In genomic region chr1:218498061-218498938, GRCh38 we compare ENCODE assay signal across 11 cellular contexts.
DNase-seq lines count a peak whose midpoint lies in the region; ATAC-seq and TF ChIP-seq lines count a peak whose summit lies in the region.
"Had no signal": no experiment of that assay in that cellular context is flagged by ENCODE, and none has a peak within 500 bp of the region (broad histone marks: within the 10 kb centered on the region; RNA-seq: fewer than 3 reads in every experiment).

No MANE protein-coding gene starts in this region.

- no peak for TF ChIP-seq POLR2A in heart left ventricle (IDR thresholded peaks at IDR 0.05)

- H3K4me3 ChIP-seq in GM23248 (peak overlapping the region; percentile 70), WI38 (ENCODE audit: low read depth, low read length) (peak overlapping the region; percentile 57), heart left ventricle (peak overlapping the region in 9 of 12 donors; percentile 10 to 51 (median 38)), skeletal muscle satellite cell (ENCODE audit: low read length) (peak overlapping the region; percentile 60)
- H3K4me3 ChIP-seq: neural progenitor cell had no signal

- no peaks in the 10 kb centered on the region for H3K36me3 ChIP-seq in GM23248 (ENCODE audit: low read depth)
- H3K36me3 ChIP-seq in heart left ventricle: no peaks in the 10 kb centered on the region
- H3K36me3 ChIP-seq in skeletal muscle satellite cell (ENCODE audit: insufficient read depth, low read length): no peaks in the 10 kb centered on the region
- H3K36me3 ChIP-seq: neural progenitor cell had no signal

- in situ Hi-C loops in GM23248 (cut with MboI): no loop called here

- peak overlapping the region; percentile 81 for H3K4me2 ChIP-seq in GM23248 (ENCODE audit: unreplicated experiment)
- H3K4me2 ChIP-seq in skeletal muscle satellite cell (ENCODE audit: low read length): peak overlapping the region; percentile 78
- H3K4me2 ChIP-seq: neural progenitor cell had no signal

- H3K9me2 ChIP-seq in GM23248 (ENCODE audit: insufficient read depth): no peaks in the 10 kb centered on the region

- no peak overlapping the region for H3K4me3 Mint-ChIP-seq in activated CD4-positive, alpha-beta T cell treated with anti-CD3 and anti-CD28 coated beads, Interleukin-2, amount 10 ng/mL, durations not matched to agents 24 days and 14 days
- H3K4me3 Mint-ChIP-seq: activated B cell treated with CpG ODN at 0.5 μM for 24 hours, neural progenitor cell had no signal

- H3K27me3 Mint-ChIP-seq in activated CD4-positive, alpha-beta T cell treated with anti-CD3 and anti-CD28 coated beads, Interleukin-2, amount 10 ng/mL, durations not matched to agents 24 days and 14 days: peaks cover 1% of the 10 kb centered on the region
- H3K27me3 Mint-ChIP-seq: activated B cell treated with CpG ODN at 0.5 μM for 24 hours had no signal

- H3K9me3 Mint-ChIP-seq in activated naive CD4-positive, alpha-beta T cell treated with anti-CD3 and anti-CD28 coated beads, Interleukin-2, amount 50 U/mL, for 72 hours: peaks cover 0 to 3% of the 10 kb centered on the region in 2 donors
- no peaks in the 10 kb centered on the region for H3K9me3 Mint-ChIP-seq in activated CD4-positive, alpha-beta T cell treated with anti-CD3 and anti-CD28 coated beads, Interleukin-2, amount 10 ng/mL, durations not matched to agents 24 days and 14 days
- H3K9me3 Mint-ChIP-seq: activated B cell treated with CpG ODN at 0.5 μM for 24 hours, neural progenitor cell had no signal

- 15 to 16% methylated on average over 8 of the region's 8 CpGs for WGBS in GM23248 (ENCODE audit: low coverage in 1 of 2, low lambda C conversion rate in 2 of 2, missing lambda C conversion rate in 2 of 2), 2 experiments
- 61 to 71% (median 67%) methylated on average over 8 of the region's 8 CpGs for WGBS in heart left ventricle, 4 donors

- no peak for TF ChIP-seq CTCF in WI38 (IDR thresholded peaks at IDR 0.05; ENCODE audit: low read depth, low read length)
- no peak for TF ChIP-seq CTCF in heart left ventricle (IDR thresholded peaks at IDR 0.05)

- peaks cover 40% of the 10 kb centered on the region for H3K4me1 ChIP-seq in GM23248 (ENCODE audit: insufficient read depth)
- peaks cover 0 to 23% (median 8%) of the 10 kb centered on the region in 12 donors for H3K4me1 ChIP-seq in heart left ventricle
- peaks cover 47% of the 10 kb centered on the region for H3K4me1 ChIP-seq in skeletal muscle satellite cell (ENCODE audit: control insufficient read depth, insufficient read depth, low read length)

- peak overlapping the region; percentile 95 for H3K27ac ChIP-seq in GM23248
- peak overlapping the region in 10 of 12 donors; percentile 23 to 79 (median 52) for H3K27ac ChIP-seq in heart left ventricle
- H3K27ac ChIP-seq: neural progenitor cell had no signal

- H3K4me1 Mint-ChIP-seq in activated CD4-positive, alpha-beta T cell treated with anti-CD3 and anti-CD28 coated beads, Interleukin-2, amount 10 ng/mL, durations not matched to agents 24 days and 14 days: no peaks in the 10 kb centered on the region

- peak overlapping the region; percentile 80 for H3K9ac ChIP-seq in GM23248
- peak overlapping the region; percentile 87 for H3K9ac ChIP-seq in skeletal muscle satellite cell (ENCODE audit: low read depth, low read length)
- H3K9ac ChIP-seq: neural progenitor cell had no signal

- H3K27ac Mint-ChIP-seq in activated naive CD4-positive, alpha-beta T cell treated with anti-CD3 and anti-CD28 coated beads, Interleukin-2, amount 50 U/mL, for 72 hours: no peak overlapping the region
- no peak overlapping the region for H3K27ac Mint-ChIP-seq in activated CD4-positive, alpha-beta T cell treated with anti-CD3 and anti-CD28 coated beads, Interleukin-2, amount 10 ng/mL, durations not matched to agents 24 days and 14 days
- H3K27ac Mint-ChIP-seq: activated B cell treated with CpG ODN at 0.5 μM for 24 hours, neural progenitor cell had no signal

- H3K9me3 ChIP-seq in GM23248 (ENCODE audit: low read depth) (no peaks in the 10 kb centered on the region), heart left ventricle (no peaks in the 10 kb centered on the region), skeletal muscle satellite cell (replicated peaks; ENCODE audit: low read length) (no peaks in the 10 kb centered on the region)

- H3K79me2 ChIP-seq in GM23248 (ENCODE audit: insufficient read depth): no peaks in the 10 kb centered on the region

- H4K20me1 ChIP-seq in GM23248 (ENCODE audit: insufficient read depth): no peaks in the 10 kb centered on the region

- H3K27me3 ChIP-seq in GM23248 (replicated peaks; ENCODE audit: insufficient read depth) (no peaks in the 10 kb centered on the region), heart left ventricle (no peaks in the 10 kb centered on the region), skeletal muscle satellite cell (ENCODE audit: control insufficient read depth, insufficient read depth, low read length) (no peaks in the 10 kb centered on the region)
- H3K27me3 ChIP-seq: neural progenitor cell had no signal

- DNase-seq in GM23248 (peak; percentile 80), heart left ventricle (no peak), OCI-M2 (lab: John Stamatoyannopoulos, UW; ENCODE audit: unreplicated experiment) (no peak)
- no peak for DNase-seq in activated naive CD4-positive, alpha-beta T cell treated with anti-CD3 and anti-CD28 coated beads, Interleukin-2, amount 50 U/mL, for 72 hours (ENCODE audit: low spot score in 2 of 2)
- no peak for DNase-seq in activated CD4-positive, alpha-beta T cell treated with anti-CD3 and anti-CD28 coated beads, Interleukin-2, amount 10 ng/mL, durations not matched to agents 24 days and 14 days
- DNase-seq: activated B cell treated with CpG ODN at 0.5 μM for 24 hours, NCI-H1048 had no signal

- peak overlapping the region; percentile 46 for H2AFZ ChIP-seq in GM23248
- H2AFZ ChIP-seq: neural progenitor cell had no signal

- H3F3A ChIP-seq in GM23248 (ENCODE audit: insufficient read depth): peaks cover 31% of the 10 kb centered on the region

- no peaks in the 10 kb centered on the region for H3K36me3 Mint-ChIP-seq in activated naive CD4-positive, alpha-beta T cell treated with anti-CD3 and anti-CD28 coated beads, Interleukin-2, amount 50 U/mL, for 72 hours
- H3K36me3 Mint-ChIP-seq in activated CD4-positive, alpha-beta T cell treated with anti-CD3 and anti-CD28 coated beads, Interleukin-2, amount 10 ng/mL, durations not matched to agents 24 days and 14 days (ENCODE audit: low read depth): no peaks in the 10 kb centered on the region
- H3K36me3 Mint-ChIP-seq: neural progenitor cell had no signal

- intact Hi-C loops in heart left ventricle (cut with DNase I): no loop called here
- intact Hi-C loops in activated CD4-positive, alpha-beta T cell treated with anti-CD3 and anti-CD28 coated beads, Interleukin-2, amount 10 ng/mL, durations not matched to agents 24 days and 14 days (cut with micrococcal nuclease): no loop called here

- peak; percentile 25 to 46 (median 39) for ATAC-seq in heart left ventricle
- no peak for ATAC-seq in activated naive CD4-positive, alpha-beta T cell treated with anti-CD3 and anti-CD28 coated beads, Interleukin-2, amount 50 U/mL, for 72 hours
- no peak for ATAC-seq in GM18870 (IDR thresholded peaks at IDR 0.05; ENCODE audit: unreplicated experiment)

Comparison
In these comparisons a context has a peak if more than half of its experiments do, and no peak if none do; other contexts are left out.
1. ATAC-seq: peak in heart left ventricle (4 of 4); none in activated naive CD4-positive, alpha-beta T cell treated with anti-CD3 and anti-CD28 coated beads, Interleukin-2, amount 50 U/mL, for 72 hours (0 of 2) and GM18870 (single experiment).
2. Peak in every context shown above with its lines, with median percentiles within 50 percentile points of each other: H3K4me3 ChIP-seq.